Comparison of ENCODE assay signal across 11 cellular contexts in the genomic region with DNA sequence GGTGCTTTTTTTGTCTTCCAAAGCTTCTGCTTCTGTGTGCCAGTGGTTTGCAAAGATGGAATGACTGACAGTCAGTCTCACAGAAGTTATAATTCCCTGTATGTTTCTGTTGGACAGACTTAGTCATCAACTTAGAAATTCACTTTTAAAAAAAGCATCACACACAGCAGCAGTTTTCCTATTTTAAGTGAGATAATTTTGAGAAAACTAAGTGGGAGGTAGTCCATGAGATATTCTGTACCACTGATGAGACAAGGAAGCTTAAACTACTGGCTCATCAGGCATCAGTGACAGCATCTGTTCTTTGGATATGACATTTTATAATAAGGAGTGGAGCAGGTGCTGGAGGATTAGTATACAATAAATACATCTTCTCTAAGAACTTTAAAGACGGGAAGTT.
"Had no signal": no experiment of that assay in that cellular context is flagged by ENCODE, and none has a peak within 500 bp of the region (broad histone marks: within the 10 kb centered on the region; RNA-seq: fewer than 3 reads in every experiment).

No MANE protein-coding gene starts in this region.

- H3K4me3 ChIP-seq: adrenal gland, cardiac muscle cell, sigmoid colon, spleen, suprapubic skin, upper lobe of left lung had no signal

- H3K4me3 Mint-ChIP-seq: activated CD4-positive, alpha-beta T cell treated with anti-CD3 and anti-CD28 coated beads, Interleukin-2, amount 10 ng/mL, durations not matched to agents 7 days and 5 days; T-helper 2 cell treated with Interferon-gamma antibody and Interleukin-4, amounts not matched to agents 5 μg/mL and 100 μg/mL, for 36 hours had no signal

- H3K27ac ChIP-seq: adrenal gland, cardiac muscle cell, sigmoid colon, spleen, suprapubic skin, upper lobe of left lung had no signal

- H3K27me3 ChIP-seq: adrenal gland, cardiac muscle cell, sigmoid colon, spleen, suprapubic skin, upper lobe of left lung had no signal

- H3K9me3 Mint-ChIP-seq: activated CD4-positive, alpha-beta T cell treated with anti-CD3 and anti-CD28 coated beads, Interleukin-2, amount 10 ng/mL, durations not matched to agents 7 days and 5 days; T-helper 2 cell treated with Interferon-gamma antibody and Interleukin-4, amounts not matched to agents 5 μg/mL and 100 μg/mL, for 36 hours had no signal

- H3K27me3 Mint-ChIP-seq: activated CD4-positive, alpha-beta T cell treated with anti-CD3 and anti-CD28 coated beads, Interleukin-2, amount 10 ng/mL, durations not matched to agents 7 days and 5 days had no signal

- H3K27ac Mint-ChIP-seq: T-helper 2 cell treated with Interferon-gamma antibody and Interleukin-4, amounts not matched to agents 5 μg/mL and 100 μg/mL, for 36 hours had no signal

- H3K4me1 Mint-ChIP-seq: activated CD4-positive, alpha-beta T cell treated with anti-CD3 and anti-CD28 coated beads, Interleukin-2, amount 10 ng/mL, durations not matched to agents 7 days and 5 days had no signal

- H3K9me3 ChIP-seq: adrenal gland, sigmoid colon, spleen, suprapubic skin, upper lobe of left lung had no signal

- DNase-seq: activated CD4-positive, alpha-beta T cell treated with anti-CD3 and anti-CD28 coated beads, Interleukin-2, amount 10 ng/mL, durations not matched to agents 7 days and 5 days; activated CD4-positive, CD25-positive, alpha-beta regulatory T cell; adrenal gland; hippocampal formation; mesendoderm; sigmoid colon; spleen; upper lobe of left lung had no signal
